Comparison of ENCODE assay signal across 22 cellular contexts in genomic region chr3:162213196-162213595, GRCh38.
"Had no signal": no experiment of that assay in that cellular context is flagged by ENCODE, and none has a peak within 500 bp of the region (broad histone marks: within the 10 kb centered on the region; RNA-seq: fewer than 3 reads in every experiment).

No MANE protein-coding gene starts in this region.

- FAIRE-seq: endothelial cell of umbilical vein had no signal

- H3K36me3 ChIP-seq: esophagus muscularis mucosa, gastrocnemius medialis, heart right ventricle, left lung, lower lobe of right lung had no signal

- DNase-seq: dermis blood vessel endothelial cell; dorsolateral prefrontal cortex; effector CD4-positive, alpha-beta T cell; effector memory CD4-positive, alpha-beta T cell; foreskin keratinocyte; gastrocnemius medialis; glutamatergic neuron; head of caudate nucleus; heart right ventricle; hippocampal formation; immature natural killer cell; islet precursor cell; left cardiac atrium; left lung; left ventricle myocardium superior; lower lobe of right lung; mesenchymal stem cell; mucosa of descending colon; naive B cell had no signal

- H3K27me3 ChIP-seq: dorsolateral prefrontal cortex, esophagus muscularis mucosa, foreskin keratinocyte, gastrocnemius medialis, heart right ventricle, left lung had no signal

- H3K9me3 ChIP-seq: esophagus muscularis mucosa, gastrocnemius medialis, heart right ventricle, left lung, lower lobe of right lung, mucosa of descending colon had no signal

- H3K4me1 ChIP-seq: foreskin keratinocyte, left lung, lower lobe of right lung had no signal

- H3K4me3 ChIP-seq: coronary artery, dorsolateral prefrontal cortex, esophagus muscularis mucosa, gastrocnemius medialis, heart right ventricle, left lung, lower lobe of right lung, mucosa of descending colon had no signal

- H3K27ac ChIP-seq: coronary artery, dorsolateral prefrontal cortex, esophagus muscularis mucosa, foreskin keratinocyte, gastrocnemius medialis, heart right ventricle, left lung, lower lobe of right lung had no signal

- ATAC-seq: foreskin keratinocyte, gastrocnemius medialis, heart right ventricle, left cardiac atrium, left lung, left ventricle myocardium superior, lower lobe of right lung, mucosa of descending colon had no signal
